ENCODE assay signal across 5 cellular contexts in genomic region chr2:68349091-68349490, GRCh38. TPM values are rescaled to one million over a fixed set of nuclear protein-coding genes. Genes with fewer than 3 reads are reported as not detected.
"Had no signal": no experiment of that assay in that cellular context is flagged by ENCODE, and none has a peak within 500 bp of the region (broad histone marks: within the 10 kb centered on the region; RNA-seq: fewer than 3 reads in every experiment).

No MANE protein-coding gene starts in this region.

RNA-seq across cellular contexts. Expression of gene PLEK, which starts 16.0 kb away (rescaled TPM):
- total RNA-seq: neural crest cell, smooth muscle cell had no signal
- polyA plus RNA-seq: smooth muscle cell had no signal

RNA-seq across cellular contexts. Expression of gene CNRIP1, which starts 29.3 kb away (rescaled TPM):
- total RNA-seq: naive thymus-derived CD8-positive, alpha-beta T cell; natural killer cell treated with Interleukin-12 subunit alpha and Interleukin-12 subunit beta and Interleukin-15 and Interleukin-18, amount 100 ng/mL, for 72 hours; progenitor cell of endocrine pancreas had no signal
- polyA plus RNA-seq: naive thymus-derived CD8-positive, alpha-beta T cell had no signal
